ENCODE assay signal across 8 cellular contexts in genomic region chr6:16130932-16131387, GRCh38. TPM values are rescaled to one million over a fixed set of nuclear protein-coding genes. Genes with fewer than 3 reads are reported as not detected.
DNase-seq lines count a peak whose midpoint lies in the region; ATAC-seq and TF ChIP-seq lines count a peak whose summit lies in the region.

No MANE protein-coding gene starts in this region.

- peaks cover 13% of the 10 kb centered on the region for H3K4me1 ChIP-seq in colonic mucosa

- peak; percentile 63 for ATAC-seq in GM21423 (IDR thresholded peaks at IDR 0.05; ENCODE audit: unreplicated experiment)
- ATAC-seq in left colon: peak; percentile 68

- peak overlapping the region; percentile 91 for H3K4me3 ChIP-seq in colonic mucosa

- peak overlapping the region in 1 of 2 donors; percentile 100 for H3K9ac ChIP-seq in colonic mucosa (ENCODE audit: low read depth in 2 of 2, low read length in 2 of 2)

- H3K27me3 ChIP-seq in colonic mucosa: no peaks in the 10 kb centered on the region

- intact Hi-C loops in colonic mucosa (cut with DNase I) (loop anchor here (10.0 kb wide), 1 partner anchor 54 kb away; no protein-coding TSS in a partner anchor), left colon (cut with DNase I, micrococcal nuclease) (no loop called here)

- peak overlapping the region; percentile 92 for H3K27ac ChIP-seq in colonic mucosa

- DNase-seq in NCI-H82 (lab: John Stamatoyannopoulos, UW) (peak; percentile 31), NCI-H82 treated with DMSO at 0.1 percent for 48 hours (lab: John Stamatoyannopoulos, UW; ENCODE audit: unreplicated experiment) (no peak), HS-27A (ENCODE audit: low read depth) (peak; percentile 78), SK-MEL-5 (ENCODE audit: low read depth, low spot score) (peak; percentile 94), colonic mucosa (peak; percentile 74), left colon (peak; percentile 57 to 78), stromal cell of bone marrow (ENCODE audit: low read depth) (peak; percentile 71)

- in situ Hi-C loops in SK-MEL-5 (cut with HindIII; ENCODE audit: low pct_unique_long_range_greater_than_20kb, low sequenced_read_pairs): no loop called here

- no peak for TF ChIP-seq CTCF in colonic mucosa (IDR thresholded peaks at IDR 0.05)

- H3K36me3 ChIP-seq in colonic mucosa: no peaks in the 10 kb centered on the region

- no peaks in the 10 kb centered on the region for H3K9me3 ChIP-seq in colonic mucosa

RNA-seq across cellular contexts. Expression of gene MYLIP, which starts 2.1 kb away (rescaled TPM):
- total RNA-seq in SK-MEL-5 (2014; rRNA removed; shearing (Covaris generic)): 62.5 and 72.2 TPM in 2 replicates
- 48.0 and 59.1 TPM in 2 replicates for polyA plus RNA-seq in SK-MEL-5 (2015; cell fraction: cytosol; rRNA removed)
- 80.4 and 112 TPM in 2 replicates for polyA plus RNA-seq in SK-MEL-5 (2015; cell fraction: nucleus; rRNA removed)
- total RNA-seq in colonic mucosa: 10 to 100 TPM; 23.9 to 32.2 TPM
- total RNA-seq in left colon: 10 to 100 TPM; 17.2 to 38.6 TPM
